Comparison of ENCODE assay signal across 9 cellular contexts in the genomic region with DNA sequence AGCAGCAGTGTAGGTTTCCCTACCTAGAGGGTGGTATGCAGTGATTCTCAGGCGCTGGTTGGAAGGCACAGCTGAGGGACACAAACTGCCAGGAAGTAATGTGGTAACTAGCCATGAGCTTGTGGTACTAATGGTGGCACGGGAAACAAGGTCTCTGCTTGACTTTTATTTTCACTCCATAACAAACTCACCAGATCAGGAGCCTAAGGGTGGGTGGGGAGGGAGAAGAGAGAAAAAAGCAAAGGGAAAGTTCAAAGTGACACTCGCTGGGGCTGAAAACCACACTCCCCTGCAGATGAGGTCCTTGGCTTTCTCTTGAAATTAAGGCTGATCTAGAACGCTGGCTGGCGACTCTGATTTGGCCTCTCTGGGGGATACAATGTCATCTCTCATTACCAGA. TPM values are rescaled to one million over a fixed set of nuclear protein-coding genes. Genes with fewer than 3 reads are reported as not detected.
DNase-seq lines count a peak whose midpoint lies in the region; ATAC-seq and TF ChIP-seq lines count a peak whose summit lies in the region.
"Had no signal": no experiment of that assay in that cellular context is flagged by ENCODE, and none has a peak within 500 bp of the region (broad histone marks: within the 10 kb centered on the region; RNA-seq: fewer than 3 reads in every experiment).

No MANE protein-coding gene starts in this region.

- H3K27me3 Mint-ChIP-seq in progenitor cell of endocrine pancreas, result no peaks in the 10 kb centered on the region

- no peak overlapping the region for H2BK120ac ChIP-seq in trophoblast cell (ENCODE audit: insufficient read depth, low read length, poor library complexity)

- ATAC-seq in GM21390 (IDR thresholded peaks at IDR 0.05; ENCODE audit: unreplicated experiment) (peak; percentile 59), HG02588 (IDR thresholded peaks at IDR 0.05; ENCODE audit: unreplicated experiment) (no peak)

- no peaks in the 10 kb centered on the region for H3K9me3 Mint-ChIP-seq in progenitor cell of endocrine pancreas (ENCODE audit: low read depth)

- H2BK5ac ChIP-seq in trophoblast cell (ENCODE audit: low read depth, low read length, poor library complexity), result no peak overlapping the region

- WGBS in trophoblast cell (ENCODE audit: extremely low coverage, insufficient coverage, insufficient read length), result no CpG with 5 or more reads among the region's 5 CpGs

- H4K20me1 ChIP-seq in Loucy (ENCODE audit: insufficient read depth, low read length, poor library complexity, severe bottlenecking), result no peaks in the 10 kb centered on the region

- H3K4me1 ChIP-seq in Loucy (ENCODE audit: insufficient read depth, low read length, poor library complexity, severe bottlenecking) (peaks cover 41% of the 10 kb centered on the region), trophoblast cell (ENCODE audit: control insufficient read depth in 1 of 2, insufficient read depth in 2 of 2, low read length in 2 of 2) (no peaks in the 10 kb centered on the region)

- H3K9me2 ChIP-seq in Loucy (replicated peaks; ENCODE audit: low read depth, low read length), result no peaks in the 10 kb centered on the region

- TF ChIP-seq CTCF in Loucy (conservative IDR thresholded peaks at IDR 0.05; ENCODE audit: low read length), result no peak
- no peak for TF ChIP-seq CTCF in progenitor cell of endocrine pancreas (IDR thresholded peaks at IDR 0.05; ENCODE audit: unreplicated experiment)

- no peak overlapping the region for H4K8ac ChIP-seq in trophoblast cell (ENCODE audit: low read depth, low read length)

- no peaks in the 10 kb centered on the region for H3K79me1 ChIP-seq in trophoblast cell (ENCODE audit: low read length)

- H3F3A ChIP-seq in Loucy (ENCODE audit: low read depth), result peaks cover 23% of the 10 kb centered on the region

- H3K27ac Mint-ChIP-seq in progenitor cell of endocrine pancreas, result no peak overlapping the region

- no peak overlapping the region for H3K18ac ChIP-seq in trophoblast cell (ENCODE audit: low read length)

- H3K4me2 ChIP-seq in Loucy (ENCODE audit: low read depth, low read length, poor library complexity, severe bottlenecking) (peak overlapping the region; percentile 88), trophoblast cell (ENCODE audit: low read length) (no peak overlapping the region)

- peaks cover 24% of the 10 kb centered on the region for H3K36me3 Mint-ChIP-seq in progenitor cell of endocrine pancreas (ENCODE audit: insufficient read depth)

- no peak overlapping the region for H4K91ac ChIP-seq in trophoblast cell (ENCODE audit: low read depth, low read length)

- H4K12ac ChIP-seq in trophoblast cell (ENCODE audit: low read depth, low read length), result no peak overlapping the region

- H3K4me1 Mint-ChIP-seq in progenitor cell of endocrine pancreas (ENCODE audit: low read depth), result no peaks in the 10 kb centered on the region

- H2AFZ ChIP-seq in Loucy (ENCODE audit: low read length) (no peak overlapping the region), trophoblast cell (ENCODE audit: insufficient read depth, low read length, poor library complexity) (no peak overlapping the region)

- no peak overlapping the region for H3K14ac ChIP-seq in trophoblast cell (ENCODE audit: low read length)

- H3K4me3 Mint-ChIP-seq in progenitor cell of endocrine pancreas (ENCODE audit: low read depth), result no peak overlapping the region

- no peak overlapping the region for H3K23ac ChIP-seq in trophoblast cell (ENCODE audit: low read length)

- DNase-seq in myocyte (ENCODE audit: low read depth) (peak; percentile 35), progenitor cell of endocrine pancreas (ENCODE audit: low spot score, unreplicated experiment) (no peak), NCI-H748 (lab: John Stamatoyannopoulos, UW; ENCODE audit: unreplicated experiment) (no peak), trophoblast cell (no peak)
- DNase-seq: DMS 273 treated with DMSO at 0.1 percent for 48 hours had no signal

- H3K36me3 ChIP-seq in Loucy (ENCODE audit: insufficient read depth, low read length) (peaks cover 52% of the 10 kb centered on the region), trophoblast cell (ENCODE audit: control insufficient read depth in 1 of 2, insufficient read depth in 2 of 2, low read length in 2 of 2) (peaks cover 20 to 39% of the 10 kb centered on the region in 2 experiments)

- H3K79me2 ChIP-seq in Loucy (ENCODE audit: insufficient read depth, low read length) (peaks cover 17% of the 10 kb centered on the region; the same call in 1 of the 2 replicates), trophoblast cell (ENCODE audit: control insufficient read depth, insufficient read depth, low read length, poor library complexity) (no peaks in the 10 kb centered on the region)

- H3K9ac ChIP-seq in Loucy (ENCODE audit: low read depth, low read length, poor library complexity, severe bottlenecking), result peak overlapping the region; percentile 61
- H3K9ac ChIP-seq in trophoblast cell (ENCODE audit: low read length), result no peak overlapping the region

- no peak overlapping the region for H2AK5ac ChIP-seq in trophoblast cell (ENCODE audit: low read length)

- no peak overlapping the region for H2BK12ac ChIP-seq in trophoblast cell (ENCODE audit: low read length)

- H3K27ac ChIP-seq in trophoblast cell (ENCODE audit: low read depth, low read length), result no peak overlapping the region

- H3K4me3 ChIP-seq in GM08714 (ENCODE audit: low read length) (peak overlapping the region; percentile 8; the same call in 1 of the 2 replicates), Loucy (ENCODE audit: low read length, poor library complexity, severe bottlenecking) (peak overlapping the region; percentile 58), trophoblast cell (ENCODE audit: low read depth, low read length) (no peak overlapping the region)

- no peaks in the 10 kb centered on the region for H3K9me3 ChIP-seq in Loucy (ENCODE audit: insufficient read depth, low read depth, low read length)
- no peaks in the 10 kb centered on the region for H3K9me3 ChIP-seq in trophoblast cell (ENCODE audit: insufficient read depth, low read depth, low read length)

- H3K4ac ChIP-seq in trophoblast cell (ENCODE audit: low read depth, low read length), result no peak overlapping the region

- H3K27me3 ChIP-seq in Loucy (ENCODE audit: insufficient read depth, low read length, poor library complexity, severe bottlenecking), result no peaks in the 10 kb centered on the region
- no peaks in the 10 kb centered on the region for H3K27me3 ChIP-seq in trophoblast cell (ENCODE audit: insufficient read depth, low read length)

RNA-seq across cellular contexts. Expression of gene TRAF6, which starts 22.0 kb away (rescaled TPM):
- total RNA-seq in myocyte (18.3 and 20.4 TPM in 2 replicates), progenitor cell of endocrine pancreas (15.1 and 16.9 TPM in 2 replicates)
- 7.5 TPM for polyA plus RNA-seq in myocyte (2012)
- 10.6 and 12.0 TPM in 2 replicates for polyA plus RNA-seq in trophoblast cell (2013)
